ENCODE assay signal across 18 cellular contexts in the genomic region with DNA sequence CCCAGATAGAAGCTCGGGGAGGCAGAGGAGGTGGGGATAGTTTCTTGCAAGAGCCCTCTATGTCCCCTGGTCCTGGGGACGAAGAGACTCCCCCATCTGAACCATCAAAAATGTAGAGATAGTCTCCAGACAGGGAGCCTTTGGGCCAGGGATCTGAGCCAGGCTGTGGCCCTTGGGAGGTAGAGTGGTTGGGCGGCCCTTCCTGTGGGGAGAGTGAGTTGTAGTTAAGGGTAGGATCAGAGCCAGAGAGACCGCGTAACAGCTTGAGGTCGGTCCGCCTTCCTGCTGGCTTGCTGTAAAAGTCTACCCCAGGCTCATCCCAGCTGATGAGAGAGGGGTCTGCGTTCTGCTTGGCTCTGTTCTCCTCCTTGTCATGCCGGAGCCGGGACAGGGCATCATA.
"Had no signal": no experiment of that assay in that cellular context is flagged by ENCODE, and none has a peak within 500 bp of the region (broad histone marks: within the 10 kb centered on the region; RNA-seq: fewer than 3 reads in every experiment).

No MANE protein-coding gene starts in this region.

- DNase-seq: activated B cell treated with CpG ODN at 0.5 μM for 24 hours; activated CD4-positive, alpha-beta T cell treated with anti-CD3 and anti-CD28 coated beads, Interleukin-2, amount 10 ng/mL, durations not matched to agents 24 days and 14 days; activated CD8-positive, alpha-beta memory T cell treated with anti-CD3 and anti-CD28 coated beads for 24 hours; activated naive CD4-positive, alpha-beta T cell treated with Interleukin-2 at 50 U/mL for 16 hours; aorta; effector CD8-positive, alpha-beta T cell; foreskin keratinocyte; immature natural killer cell; left cardiac atrium; lower lobe of right lung; right lobe of liver; SW 1271; trophoblast cell had no signal

- H3K27me3 ChIP-seq: foreskin keratinocyte, right lobe of liver had no signal

- H3K4me1 ChIP-seq: foreskin keratinocyte, right lobe of liver had no signal

- H3K4me3 Mint-ChIP-seq: activated B cell treated with CpG ODN at 0.5 μM for 24 hours; activated CD4-positive, alpha-beta T cell treated with anti-CD3 and anti-CD28 coated beads, Interleukin-2, amount 10 ng/mL, durations not matched to agents 24 days and 14 days; activated T-helper 17 cell treated with anti-CD3 and anti-CD28 coated beads, Interleukin-2, amount 50 U/mL, for 72 hours; immature natural killer cell; mesothelial cell of epicardium; T-helper 2 cell treated with Interferon-gamma antibody and Interleukin-4, amounts not matched to agents 5 μg/mL and 100 μg/mL, for 36 hours had no signal

- H3K27me3 Mint-ChIP-seq: activated B cell treated with CpG ODN at 0.5 μM for 24 hours; activated CD4-positive, alpha-beta T cell treated with anti-CD3 and anti-CD28 coated beads, Interleukin-2, amount 10 ng/mL, durations not matched to agents 24 days and 14 days; activated T-helper 17 cell treated with anti-CD3 and anti-CD28 coated beads, Interleukin-2, amount 50 U/mL, for 72 hours had no signal

- H3K27ac ChIP-seq: foreskin keratinocyte, lower lobe of right lung, prostate gland, right lobe of liver had no signal

- H3K9me3 ChIP-seq: lower lobe of right lung, prostate gland, right lobe of liver had no signal

- ATAC-seq: activated T-helper 17 cell treated with anti-CD3 and anti-CD28 coated beads, Interleukin-2, amount 50 U/mL, for 72 hours; foreskin keratinocyte; lower lobe of right lung; right lobe of liver had no signal

- H3K9me3 Mint-ChIP-seq: activated B cell treated with CpG ODN at 0.5 μM for 24 hours; activated T-helper 17 cell treated with anti-CD3 and anti-CD28 coated beads, Interleukin-2, amount 50 U/mL, for 72 hours; immature natural killer cell; T-helper 2 cell treated with Interferon-gamma antibody and Interleukin-4, amounts not matched to agents 5 μg/mL and 100 μg/mL, for 36 hours had no signal

- H3K27ac Mint-ChIP-seq: activated B cell treated with CpG ODN at 0.5 μM for 24 hours; activated CD4-positive, alpha-beta T cell treated with anti-CD3 and anti-CD28 coated beads, Interleukin-2, amount 10 ng/mL, durations not matched to agents 24 days and 14 days; activated T-helper 17 cell treated with anti-CD3 and anti-CD28 coated beads, Interleukin-2, amount 50 U/mL, for 72 hours; immature natural killer cell; mesothelial cell of epicardium; T-helper 2 cell treated with Interferon-gamma antibody and Interleukin-4, amounts not matched to agents 5 μg/mL and 100 μg/mL, for 36 hours had no signal

- H3K36me3 ChIP-seq: right lobe of liver had no signal

- H3K4me3 ChIP-seq: coronary artery, lower lobe of right lung, prostate gland, right lobe of liver had no signal
